ENCODE assay signal across 15 cellular contexts in the genomic region with DNA sequence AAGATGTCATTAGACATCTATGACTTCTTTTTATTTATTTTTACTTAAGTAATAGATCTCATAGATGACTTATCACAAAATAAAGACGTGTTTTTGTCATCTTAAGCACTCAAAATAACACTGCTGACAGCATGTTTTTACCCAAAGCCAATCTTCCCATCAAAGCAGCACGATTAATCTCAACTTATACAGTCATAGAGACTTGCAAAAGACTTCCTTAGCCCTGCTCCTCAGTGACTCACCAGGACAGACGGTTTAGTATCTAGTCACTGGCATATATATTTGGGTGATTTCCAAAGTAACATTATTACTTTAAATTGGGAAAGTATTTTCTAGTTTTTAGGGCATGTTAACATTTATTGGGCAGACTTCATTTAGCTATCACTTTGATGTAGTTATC. TPM values are rescaled to one million over a fixed set of nuclear protein-coding genes. Genes with fewer than 3 reads are reported as not detected.
DNase-seq lines count a peak whose midpoint lies in the region; ATAC-seq and TF ChIP-seq lines count a peak whose summit lies in the region.
"Had no signal": no experiment of that assay in that cellular context is flagged by ENCODE, and none has a peak within 500 bp of the region (broad histone marks: within the 10 kb centered on the region; RNA-seq: fewer than 3 reads in every experiment).

No MANE protein-coding gene starts in this region.

- H3K4me2 ChIP-seq in PC-9: peak overlapping the region; percentile 9; the same call in 1 of the 2 replicates
- no peak overlapping the region for H3K4me2 ChIP-seq in H9 (ENCODE audit: insufficient read depth, insufficient read length, low read length)

- H3K27me3 Mint-ChIP-seq in activated CD4-positive, alpha-beta T cell treated with anti-CD3 and anti-CD28 coated beads for 36 hours: peaks cover 19% of the 10 kb centered on the region
- H3K27me3 Mint-ChIP-seq in activated CD4-positive, alpha-beta T cell treated with anti-CD3 and anti-CD28 coated beads, Interleukin-2, amount 10 ng/mL, durations not matched to agents 24 days and 14 days: peaks cover 17% of the 10 kb centered on the region
- no peaks in the 10 kb centered on the region for H3K27me3 Mint-ChIP-seq in H9 (ENCODE audit: low read depth)

- DNase-seq in activated CD4-positive, alpha-beta T cell treated with anti-CD3 and anti-CD28 coated beads for 36 hours: no peak
- DNase-seq in activated CD4-positive, alpha-beta T cell treated with anti-CD3 and anti-CD28 coated beads, Interleukin-2, amount 10 ng/mL, durations not matched to agents 24 days and 14 days: no peak
- DNase-seq in PC-9 (no peak), fibroblast of mammary gland (ENCODE audit: low read depth) (peak; percentile 94), H9 (no peak), germinal center (ENCODE audit: low spot score) (no peak), NCI-H1105 (lab: John Stamatoyannopoulos, UW) (no peak)
- DNase-seq in stimulated activated effector memory CD8-positive, alpha-beta T cell treated with anti-CD3 and anti-CD28 coated beads, Interleukin-12 subunit alpha, Interleukin-12 subunit beta, amount 100 ng/mL, for 72 hours (ENCODE audit: low spot score in 2 of 2): no peak
- DNase-seq: activated T-cell treated with anti-CD3 and anti-CD28 coated beads for 4 hours; NCI-H2081 treated with DMSO at 0.1 percent for 48 hours; pancreas; stimulated activated CD4-positive, alpha-beta T cell treated with anti-CD3 and anti-CD28 coated beads, Interleukin-1b, Interleukin-23, amount 100 ng/mL, for 48 hours had no signal

- no peaks in the 10 kb centered on the region for H3K4me1 Mint-ChIP-seq in activated CD4-positive, alpha-beta T cell treated with anti-CD3 and anti-CD28 coated beads for 36 hours
- H3K4me1 Mint-ChIP-seq in activated CD4-positive, alpha-beta T cell treated with anti-CD3 and anti-CD28 coated beads, Interleukin-2, amount 10 ng/mL, durations not matched to agents 24 days and 14 days: no peaks in the 10 kb centered on the region
- peaks cover 4% of the 10 kb centered on the region for H3K4me1 Mint-ChIP-seq in stimulated activated effector memory CD8-positive, alpha-beta T cell treated with anti-CD3 and anti-CD28 coated beads, Interleukin-12 subunit alpha, Interleukin-12 subunit beta, amount 100 ng/mL, for 72 hours
- H3K4me1 Mint-ChIP-seq in H9: peaks cover 5 to 6% of the 10 kb centered on the region in 2 experiments

- H2AK5ac ChIP-seq in H9 (ENCODE audit: insufficient read length, low read length): no peak overlapping the region

- H3K9me3 Mint-ChIP-seq in activated CD4-positive, alpha-beta T cell treated with anti-CD3 and anti-CD28 coated beads for 36 hours (ENCODE audit: low read depth): no peaks in the 10 kb centered on the region
- H3K9me3 Mint-ChIP-seq in activated CD4-positive, alpha-beta T cell treated with anti-CD3 and anti-CD28 coated beads, Interleukin-2, amount 10 ng/mL, durations not matched to agents 24 days and 14 days: no peaks in the 10 kb centered on the region
- no peaks in the 10 kb centered on the region for H3K9me3 Mint-ChIP-seq in stimulated activated effector memory CD8-positive, alpha-beta T cell treated with anti-CD3 and anti-CD28 coated beads, Interleukin-12 subunit alpha, Interleukin-12 subunit beta, amount 100 ng/mL, for 72 hours
- no peaks in the 10 kb centered on the region for H3K9me3 Mint-ChIP-seq in H9
- H3K9me3 Mint-ChIP-seq: stimulated activated naive CD8-positive, alpha-beta T cell treated with anti-CD3 and anti-CD28 coated beads, Interleukin-15, Interleukin-2, amounts not matched to agents 100 ng/mL and 50 ng/mL, for 24 hours had no signal

- no peak overlapping the region for H3K4me3 Mint-ChIP-seq in activated CD4-positive, alpha-beta T cell treated with anti-CD3 and anti-CD28 coated beads for 36 hours
- no peak overlapping the region for H3K4me3 Mint-ChIP-seq in activated CD4-positive, alpha-beta T cell treated with anti-CD3 and anti-CD28 coated beads, Interleukin-2, amount 10 ng/mL, durations not matched to agents 24 days and 14 days
- no peak overlapping the region for H3K4me3 Mint-ChIP-seq in stimulated activated effector memory CD8-positive, alpha-beta T cell treated with anti-CD3 and anti-CD28 coated beads, Interleukin-12 subunit alpha, Interleukin-12 subunit beta, amount 100 ng/mL, for 72 hours
- H3K4me3 Mint-ChIP-seq in H9: no peak overlapping the region
- H3K4me3 Mint-ChIP-seq: stimulated activated naive CD8-positive, alpha-beta T cell treated with anti-CD3 and anti-CD28 coated beads, Interleukin-15, Interleukin-2, amounts not matched to agents 100 ng/mL and 50 ng/mL, for 24 hours had no signal

- no peak overlapping the region for H3K27ac Mint-ChIP-seq in activated CD4-positive, alpha-beta T cell treated with anti-CD3 and anti-CD28 coated beads for 36 hours
- no peak overlapping the region for H3K27ac Mint-ChIP-seq in activated CD4-positive, alpha-beta T cell treated with anti-CD3 and anti-CD28 coated beads, Interleukin-2, amount 10 ng/mL, durations not matched to agents 24 days and 14 days
- no peak overlapping the region for H3K27ac Mint-ChIP-seq in stimulated activated effector memory CD8-positive, alpha-beta T cell treated with anti-CD3 and anti-CD28 coated beads, Interleukin-12 subunit alpha, Interleukin-12 subunit beta, amount 100 ng/mL, for 72 hours
- no peak overlapping the region for H3K27ac Mint-ChIP-seq in H9
- H3K27ac Mint-ChIP-seq: stimulated activated naive CD8-positive, alpha-beta T cell treated with anti-CD3 and anti-CD28 coated beads, Interleukin-15, Interleukin-2, amounts not matched to agents 100 ng/mL and 50 ng/mL, for 24 hours had no signal

- peaks cover 49% of the 10 kb centered on the region for H3K4me1 ChIP-seq in PC-9 (replicated peaks; ENCODE audit: insufficient read depth)
- H3K4me1 ChIP-seq in H9 (ENCODE audit: insufficient read depth, low read length): no peaks in the 10 kb centered on the region
- H3K4me1 ChIP-seq: pancreas had no signal

- no peak overlapping the region for H2BK120ac ChIP-seq in H9 (ENCODE audit: low read depth, low read length, poor library complexity, severe bottlenecking)

- POLR2A ChIA-PET in activated CD4-positive, alpha-beta T cell treated with anti-CD3 and anti-CD28 coated beads for 36 hours (lab: Charles Lee): no interaction called here
- POLR2A ChIA-PET in PC-9 (lab: Charles Lee; ENCODE audit: unreplicated experiment): interaction anchor here (0.6 kb wide), 1 partner anchor 28 kb away, joined by 5 read pairs; no protein-coding TSS in a partner anchor

- WGBS in H9 (ENCODE audit: extremely low coverage, insufficient read length, low lambda C conversion rate): no CpG with 5 or more reads among the region's 3 CpGs

- peaks cover 26% of the 10 kb centered on the region; the same call in 1 of the 2 replicates for H3F3A ChIP-seq in PC-9 (ENCODE audit: insufficient read depth, low read depth)

- no peak overlapping the region for H2BK15ac ChIP-seq in H9 (ENCODE audit: low read depth, low read length)

- H4K91ac ChIP-seq in H9 (ENCODE audit: insufficient read length, low read depth, low read length): no peak overlapping the region

- no peaks in the 10 kb centered on the region for H3K23me2 ChIP-seq in H9 (ENCODE audit: insufficient read length, low read depth, low read length, poor library complexity, severe bottlenecking)

- no peaks in the 10 kb centered on the region for H3K79me2 ChIP-seq in PC-9 (ENCODE audit: low read depth)
- H3K79me2 ChIP-seq in H9 (ENCODE audit: insufficient read depth, low read length): no peaks in the 10 kb centered on the region

- H4K8ac ChIP-seq in H9 (replicated peaks; ENCODE audit: insufficient read length, low read depth, low read length): no peak overlapping the region

- no peak for TF ChIP-seq CTCF in PC-9 (conservative IDR thresholded peaks at IDR 0.05)
- TF ChIP-seq CTCF in fibroblast of mammary gland (conservative IDR thresholded peaks at IDR 0.05; ENCODE audit: control insufficient read depth, insufficient read depth, low read depth, low read length): no peak
- no peak for TF ChIP-seq CTCF in H9 (conservative IDR thresholded peaks at IDR 0.05)

- no peaks in the 10 kb centered on the region for H3K9me3 ChIP-seq in PC-9 (ENCODE audit: insufficient read depth, low read depth)
- no peaks in the 10 kb centered on the region for H3K9me3 ChIP-seq in H9 (ENCODE audit: control insufficient read depth, low read depth, low read length)
- H3K9me3 ChIP-seq: pancreas had no signal

- no peak overlapping the region for H2AFZ ChIP-seq in PC-9
- H2AFZ ChIP-seq in H9 (ENCODE audit: low read length): no peak overlapping the region

- H4K5ac ChIP-seq in H9 (ENCODE audit: insufficient read length, low read depth, low read length): no peak overlapping the region

- H3K4me3 ChIP-seq in PC-9 (no peak overlapping the region), fibroblast of mammary gland (ENCODE audit: control insufficient read depth, low read depth, low read length) (no peak overlapping the region)
- H3K4me3 ChIP-seq: pancreas had no signal

- H3K36me3 ChIP-seq in PC-9 (ENCODE audit: low read depth): no peaks in the 10 kb centered on the region
- H3K36me3 ChIP-seq: pancreas had no signal

- no peak overlapping the region for H2BK5ac ChIP-seq in H9 (ENCODE audit: insufficient read length, low read length)

- no peak overlapping the region for H3K4ac ChIP-seq in H9 (ENCODE audit: low read depth, low read length)

- H3K18ac ChIP-seq in H9 (ENCODE audit: insufficient read length, low read depth, low read length): no peak overlapping the region

- no peaks in the 10 kb centered on the region for H3K9me2 ChIP-seq in PC-9 (ENCODE audit: insufficient read depth)

- H2BK12ac ChIP-seq in H9 (ENCODE audit: insufficient read length, low read depth, low read length): no peak overlapping the region

- no peak overlapping the region for H3K56ac ChIP-seq in H9 (ENCODE audit: insufficient read length, low read depth, low read length)

- no peaks in the 10 kb centered on the region for H3K36me3 Mint-ChIP-seq in activated CD4-positive, alpha-beta T cell treated with anti-CD3 and anti-CD28 coated beads for 36 hours (ENCODE audit: low read depth)
- H3K36me3 Mint-ChIP-seq in activated CD4-positive, alpha-beta T cell treated with anti-CD3 and anti-CD28 coated beads, Interleukin-2, amount 10 ng/mL, durations not matched to agents 24 days and 14 days (ENCODE audit: low read depth): no peaks in the 10 kb centered on the region
- no peaks in the 10 kb centered on the region for H3K36me3 Mint-ChIP-seq in stimulated activated effector memory CD8-positive, alpha-beta T cell treated with anti-CD3 and anti-CD28 coated beads, Interleukin-12 subunit alpha, Interleukin-12 subunit beta, amount 100 ng/mL, for 72 hours
- no peaks in the 10 kb centered on the region for H3K36me3 Mint-ChIP-seq in H9 (ENCODE audit: insufficient read depth in 1 of 3, low read depth in 3 of 3)

- H2BK20ac ChIP-seq in H9 (ENCODE audit: low read depth, low read length, poor library complexity, severe bottlenecking): no peak overlapping the region

- CTCF ChIA-PET in activated CD4-positive, alpha-beta T cell treated with anti-CD3 and anti-CD28 coated beads for 36 hours (lab: Charles Lee): no interaction called here
- CTCF ChIA-PET in PC-9 (lab: Charles Lee): no interaction called here

- H3T11ph ChIP-seq in H9 (ENCODE audit: low read length): no peak overlapping the region

- H3K14ac ChIP-seq in H9 (ENCODE audit: insufficient read depth, low read length): no peak overlapping the region

- H3K27ac ChIP-seq in PC-9: 0 out of 2 replicates have a peak overlapping the region, but pooled peaks have one; percentile 2
- no peak overlapping the region for H3K27ac ChIP-seq in H9 (ENCODE audit: insufficient read length, low read depth, low read length)
- H3K27ac ChIP-seq: pancreas had no signal

- no TSS peak for BruUV-seq in PC-9 (replicated peaks; lab: Mats Ljungman, UMichigan)

- ATAC-seq in activated CD4-positive, alpha-beta T cell treated with anti-CD3 and anti-CD28 coated beads for 36 hours: peak; percentile 51
- ATAC-seq in stimulated activated effector memory CD8-positive, alpha-beta T cell treated with anti-CD3 and anti-CD28 coated beads, Interleukin-12 subunit alpha, Interleukin-12 subunit beta, amount 100 ng/mL, for 72 hours: peak; percentile 78
- ATAC-seq: left lobe of liver, Panc1 had no signal

- H3K23ac ChIP-seq in H9 (ENCODE audit: insufficient read length, low read depth, low read length): no peak overlapping the region

- H4K20me1 ChIP-seq in PC-9 (ENCODE audit: insufficient read depth) (no peaks in the 10 kb centered on the region), H9 (ENCODE audit: control insufficient read depth, insufficient read depth, insufficient read length) (no peaks in the 10 kb centered on the region)

- intact Hi-C loops in activated CD4-positive, alpha-beta T cell treated with anti-CD3 and anti-CD28 coated beads for 36 hours (cut with DNase I, micrococcal nuclease): no loop called here
- intact Hi-C loops in activated CD4-positive, alpha-beta T cell treated with anti-CD3 and anti-CD28 coated beads, Interleukin-2, amount 10 ng/mL, durations not matched to agents 24 days and 14 days (cut with micrococcal nuclease): no loop called here
- intact Hi-C loops in PC-9 (cut with micrococcal nuclease; ENCODE audit: unreplicated experiment): no loop called here

- H3K27me3 ChIP-seq in PC-9 (ENCODE audit: insufficient read depth, low read depth): no peaks in the 10 kb centered on the region
- H3K27me3 ChIP-seq in H9 (ENCODE audit: insufficient read depth, low read length): no peaks in the 10 kb centered on the region

- no peak overlapping the region for H3K9ac ChIP-seq in H9 (ENCODE audit: extremely low read depth, insufficient read length, low read length)

- no peaks in the 10 kb centered on the region for H3K79me1 ChIP-seq in H9 (ENCODE audit: insufficient read depth, low read depth, low read length, poor library complexity, severe bottlenecking)

RNA-seq across cellular contexts. Expression of a gene that starts 3.8 kb away (rescaled TPM):
- not detected for total RNA-seq in activated CD4-positive, alpha-beta T cell treated with anti-CD3 and anti-CD28 coated beads for 36 hours
- total RNA-seq in activated CD4-positive, alpha-beta T cell treated with anti-CD3 and anti-CD28 coated beads, Interleukin-2, amount 10 ng/mL, durations not matched to agents 24 days and 14 days: not detected in 2 replicates
- total RNA-seq in PC-9 (2021): 2.6 and 4.2 TPM in 2 replicates
- total RNA-seq in H9 (2021): not detected in 2 replicates
- total RNA-seq: left lobe of liver had no signal

RNA-seq across cellular contexts. Expression of a gene that starts 10.7 kb away (rescaled TPM):
- not detected for total RNA-seq in activated CD4-positive, alpha-beta T cell treated with anti-CD3 and anti-CD28 coated beads for 36 hours
- total RNA-seq in activated CD4-positive, alpha-beta T cell treated with anti-CD3 and anti-CD28 coated beads, Interleukin-2, amount 10 ng/mL, durations not matched to agents 24 days and 14 days: not detected in 2 replicates
- 20.2 and 22.4 TPM in 2 replicates for total RNA-seq in PC-9 (2021)
- not detected in 2 replicates for total RNA-seq in H9 (2021)

RNA-seq across cellular contexts. Expression of a gene that starts 30.0 kb away (rescaled TPM):
- 1 to 10 TPM; 2.3 to 2.9 TPM for total RNA-seq in activated CD4-positive, alpha-beta T cell treated with anti-CD3 and anti-CD28 coated beads for 36 hours
- 1.5 and 2.6 TPM in 2 replicates for total RNA-seq in activated CD4-positive, alpha-beta T cell treated with anti-CD3 and anti-CD28 coated beads, Interleukin-2, amount 10 ng/mL, durations not matched to agents 24 days and 14 days
- total RNA-seq in PC-9 (2021) (85.6 and 143 TPM in 2 replicates), H9 (2021) (53.4 and 55.6 TPM in 2 replicates)

RNA-seq across cellular contexts. Expression of a gene that starts 52.7 kb away (rescaled TPM):
- total RNA-seq in activated CD4-positive, alpha-beta T cell treated with anti-CD3 and anti-CD28 coated beads for 36 hours: not detected
- not detected in 2 replicates for total RNA-seq in activated CD4-positive, alpha-beta T cell treated with anti-CD3 and anti-CD28 coated beads, Interleukin-2, amount 10 ng/mL, durations not matched to agents 24 days and 14 days
- total RNA-seq in PC-9 (2021) (5.1 and 6.1 TPM in 2 replicates), H9 (2021) (not detected in 2 replicates)

Comparison
In these comparisons a context has a peak if more than half of its experiments do, and no peak if none do; other contexts are left out.
1. RNA of a gene that starts 10.7 kb away (total RNA-seq): 20.2 to 22.4 TPM in PC-9; not detected in activated CD4-positive, alpha-beta T cell treated with anti-CD3 and anti-CD28 coated beads for 36 hours, not detected in activated CD4-positive, alpha-beta T cell treated with anti-CD3 and anti-CD28 coated beads, Interleukin-2, amount 10 ng/mL, durations not matched to agents 24 days and 14 days and not detected in H9; every median in the first group is over 10 times any median in the second.
2. RNA of a gene that starts 30.0 kb away (total RNA-seq): 85.6 to 143 TPM in PC-9 and 53.4 to 55.6 TPM in H9; 2.3 to 2.9 TPM in activated CD4-positive, alpha-beta T cell treated with anti-CD3 and anti-CD28 coated beads for 36 hours and 1.5 to 2.6 TPM in activated CD4-positive, alpha-beta T cell treated with anti-CD3 and anti-CD28 coated beads, Interleukin-2, amount 10 ng/mL, durations not matched to agents 24 days and 14 days; every median in the first group is over 10 times any median in the second.